In the genomic region with DNA sequence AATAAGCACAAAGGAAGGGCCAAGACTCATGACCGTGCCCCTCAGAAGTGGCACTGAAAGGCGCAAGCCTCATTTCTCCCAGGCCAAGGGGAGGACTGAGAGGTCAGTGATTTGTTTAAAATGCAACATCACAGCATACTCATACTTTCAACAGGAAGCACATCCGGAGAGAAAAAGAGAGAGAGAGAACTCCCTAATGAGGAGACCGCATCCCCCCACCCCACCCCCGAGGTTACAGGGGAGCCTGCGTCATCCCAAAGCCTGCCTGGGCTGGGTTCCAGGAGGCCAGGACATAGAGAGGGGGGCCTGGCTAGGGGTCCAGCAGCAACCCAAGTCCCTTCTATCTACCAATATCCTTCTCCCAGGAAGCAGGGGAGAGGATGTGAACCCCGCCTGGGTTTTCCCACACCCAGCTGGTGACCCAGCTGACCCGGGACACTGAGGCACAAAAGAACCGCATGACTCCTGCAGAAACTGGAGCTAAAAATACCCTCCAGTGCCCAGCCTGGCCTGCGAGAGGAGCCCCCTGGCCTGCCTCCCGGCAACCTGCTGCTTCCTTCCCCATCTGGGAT, we compare ENCODE assay signal across 9 cellular contexts. TPM values are rescaled to one million over a fixed set of nuclear protein-coding genes. Genes with fewer than 3 reads are reported as not detected.
DNase-seq lines count a peak whose midpoint lies in the region; ATAC-seq and TF ChIP-seq lines count a peak whose summit lies in the region.
"Had no signal": no experiment of that assay in that cellular context is flagged by ENCODE, and none has a peak within 500 bp of the region (broad histone marks: within the 10 kb centered on the region; RNA-seq: fewer than 3 reads in every experiment).

No MANE protein-coding gene starts in this region.

- CTCF ChIA-PET in activated CD4-positive, alpha-beta T cell treated with anti-CD3 and anti-CD28 coated beads, Interleukin-2, amount 10 ng/mL, durations not matched to agents 7 days and 5 days (lab: Charles Lee): interaction anchor here (1.7 kb wide), 1 partner anchor 15 kb away, joined by 3 read pairs; no protein-coding TSS in a partner anchor

- ATAC-seq in GM21717 (IDR thresholded peaks at IDR 0.05; ENCODE audit: unreplicated experiment): no peak

- DNase-seq in activated CD4-positive, alpha-beta T cell treated with anti-CD3 and anti-CD28 coated beads, Interleukin-2, amount 10 ng/mL, durations not matched to agents 7 days and 5 days: no peak
- no peak for DNase-seq in activated CD4-positive, alpha-beta T cell treated with anti-CD3 and anti-CD28 coated beads for 48 hours
- DNase-seq in ascending aorta (ENCODE audit: low spot score in 2 of 2) (peak in 1 of 2 donors; percentile 91), immature natural killer cell (no peak), SW480 (ENCODE audit: low spot score) (no peak)
- DNase-seq in activated CD8-positive, alpha-beta memory T cell treated with anti-CD3 and anti-CD28 coated beads, Interleukin-2, amount 50 U/mL, for 4 hours: no peak

- H3K4me3 ChIP-seq in ascending aorta: peak overlapping the region; percentile 69 to 92
- peak overlapping the region; percentile 81 to 96 for H3K4me3 ChIP-seq in stomach smooth muscle (ENCODE audit: low read length in 2 of 2)

- H3K27ac ChIP-seq in ascending aorta (peak overlapping the region; percentile 97 to 99), stomach smooth muscle (ENCODE audit: low read length) (peak overlapping the region; percentile 94)
- H3K27ac ChIP-seq: C4-2B had no signal

- no peaks in the 10 kb centered on the region for H3K27me3 Mint-ChIP-seq in activated CD4-positive, alpha-beta T cell treated with anti-CD3 and anti-CD28 coated beads, Interleukin-2, amount 10 ng/mL, durations not matched to agents 7 days and 5 days
- peaks cover 0 to 10% (median 4%) of the 10 kb centered on the region in 3 donors for H3K27me3 Mint-ChIP-seq in immature natural killer cell (ENCODE audit: low read depth in 3 of 3)

- H3K27me3 ChIP-seq in ascending aorta (no peaks in the 10 kb centered on the region), stomach smooth muscle (ENCODE audit: control insufficient read depth in 1 of 2, insufficient read depth in 2 of 2, low read length in 2 of 2) (no peaks in the 10 kb centered on the region)

- POLR2A ChIA-PET in activated CD4-positive, alpha-beta T cell treated with anti-CD3 and anti-CD28 coated beads, Interleukin-2, amount 10 ng/mL, durations not matched to agents 7 days and 5 days (lab: Charles Lee): no interaction called here

- H3K36me3 ChIP-seq in ascending aorta (peaks cover 7 to 8% of the 10 kb centered on the region in 2 donors), stomach smooth muscle (ENCODE audit: control insufficient read depth in 2 of 2, insufficient read depth in 2 of 2, low read length in 2 of 2) (peaks cover 3 to 8% of the 10 kb centered on the region in 2 donors)

- H3K9me3 Mint-ChIP-seq in activated CD4-positive, alpha-beta T cell treated with anti-CD3 and anti-CD28 coated beads, Interleukin-2, amount 10 ng/mL, durations not matched to agents 7 days and 5 days: no peaks in the 10 kb centered on the region
- no peaks in the 10 kb centered on the region for H3K9me3 Mint-ChIP-seq in immature natural killer cell

- H3K27ac Mint-ChIP-seq in activated CD4-positive, alpha-beta T cell treated with anti-CD3 and anti-CD28 coated beads, Interleukin-2, amount 10 ng/mL, durations not matched to agents 7 days and 5 days: peak overlapping the region; percentile 82
- H3K27ac Mint-ChIP-seq in immature natural killer cell: peak overlapping the region; percentile 45 to 96 (median 81)

- intact Hi-C loops in ascending aorta (cut with DNase I): loop anchor here (5.0 to 10.0 kb wide), 2 partner anchors 389 to 469 kb away; a partner anchor contains a TSS

- H3K9me3 ChIP-seq in ascending aorta: no peaks in the 10 kb centered on the region
- no peaks in the 10 kb centered on the region for H3K9me3 ChIP-seq in stomach smooth muscle (ENCODE audit: control insufficient read depth in 2 of 2, low read length in 2 of 2)

- no peak for TF ChIP-seq CTCF in ascending aorta (IDR thresholded peaks at IDR 0.05)

- peaks cover 6% of the 10 kb centered on the region for H3K36me3 Mint-ChIP-seq in activated CD4-positive, alpha-beta T cell treated with anti-CD3 and anti-CD28 coated beads, Interleukin-2, amount 10 ng/mL, durations not matched to agents 7 days and 5 days (ENCODE audit: low read depth)
- no peaks in the 10 kb centered on the region for H3K36me3 Mint-ChIP-seq in immature natural killer cell

- H3K4me1 ChIP-seq in ascending aorta (peaks cover 32 to 64% of the 10 kb centered on the region in 2 donors), stomach smooth muscle (ENCODE audit: control insufficient read depth, insufficient read depth, low read length) (peaks cover 78% of the 10 kb centered on the region)

- peaks cover 71% of the 10 kb centered on the region for H3K4me1 Mint-ChIP-seq in activated CD4-positive, alpha-beta T cell treated with anti-CD3 and anti-CD28 coated beads, Interleukin-2, amount 10 ng/mL, durations not matched to agents 7 days and 5 days
- peaks cover 62 to 75% of the 10 kb centered on the region in 2 donors for H3K4me1 Mint-ChIP-seq in immature natural killer cell

- peak overlapping the region; percentile 74 to 97 for H3K9ac ChIP-seq in stomach smooth muscle (ENCODE audit: low read length in 2 of 2)

- no peak overlapping the region for H3K4me3 Mint-ChIP-seq in activated CD4-positive, alpha-beta T cell treated with anti-CD3 and anti-CD28 coated beads, Interleukin-2, amount 10 ng/mL, durations not matched to agents 7 days and 5 days
- peak overlapping the region in 3 of 5 donors; percentile 13 to 41 (median 22) for H3K4me3 Mint-ChIP-seq in immature natural killer cell

RNA-seq across cellular contexts. Expression of a gene that starts 3.8 kb away (rescaled TPM):
- total RNA-seq in activated CD4-positive, alpha-beta T cell treated with anti-CD3 and anti-CD28 coated beads, Interleukin-2, amount 10 ng/mL, durations not matched to agents 7 days and 5 days: 10 to 100 TPM; 74.3 to 81.3 TPM
- 185 TPM for total RNA-seq in ascending aorta
- polyA plus RNA-seq in immature natural killer cell: 10 to 100 TPM in 1 of 3 donors, 1 to 10 TPM in 2; 7.5 to 12.1 (median 8.6) TPM

RNA-seq across cellular contexts. Expression of a gene that starts 40.7 kb away (rescaled TPM):
- 10 to 100 TPM; 33.8 to 34.5 TPM for total RNA-seq in activated CD4-positive, alpha-beta T cell treated with anti-CD3 and anti-CD28 coated beads, Interleukin-2, amount 10 ng/mL, durations not matched to agents 7 days and 5 days
- 118 TPM for total RNA-seq in ascending aorta
- 10 to 100 TPM; 12.1 to 50.7 (median 30.3) TPM for polyA plus RNA-seq in immature natural killer cell
